9 cellular contexts compared by ENCODE assay signal in the genomic region with DNA sequence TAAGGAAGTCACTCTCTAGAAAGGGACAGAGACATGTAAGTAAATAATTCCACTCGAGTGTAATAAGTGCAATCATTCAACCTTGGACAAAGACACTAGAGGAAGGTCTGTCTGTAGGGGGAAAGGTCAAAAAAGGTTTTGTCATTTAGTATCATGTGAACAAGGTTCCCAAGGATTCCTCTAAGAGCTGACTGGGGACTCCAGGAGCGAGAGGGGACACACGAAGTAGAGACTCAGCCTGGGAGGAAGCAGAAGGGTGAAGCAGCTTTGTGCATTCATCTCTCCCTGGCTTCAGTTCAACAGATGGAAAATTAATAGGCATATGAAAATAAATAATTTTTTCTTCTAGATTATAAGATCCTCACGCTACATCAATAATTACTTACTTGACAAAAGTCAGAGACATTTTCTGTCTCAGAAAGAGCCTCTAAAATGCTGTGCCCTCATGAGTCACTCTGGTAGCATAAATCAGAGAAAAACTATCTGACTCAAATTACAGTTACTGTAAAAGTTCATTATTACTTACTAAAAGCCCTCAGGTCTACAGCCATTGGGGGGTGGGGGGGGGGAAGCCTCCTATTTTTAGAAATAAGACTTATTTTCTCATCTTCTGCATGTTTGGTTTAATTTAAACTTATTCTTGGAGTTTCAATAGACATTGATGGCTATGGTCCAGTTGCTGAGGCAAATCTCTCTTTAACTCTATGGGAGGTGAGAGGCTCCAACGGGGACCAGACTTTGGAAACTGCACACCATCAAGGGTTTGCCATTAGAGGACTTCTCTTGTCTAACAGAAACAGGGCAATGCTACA.
DNase-seq lines count a peak whose midpoint lies in the region; ATAC-seq, FAIRE-seq and TF ChIP-seq lines count a peak whose summit lies in the region.
"Had no signal": no experiment of that assay in that cellular context is flagged by ENCODE, and none has a peak within 500 bp of the region (broad histone marks: within the 10 kb centered on the region; RNA-seq: fewer than 3 reads in every experiment).

No MANE protein-coding gene starts in this region.

- no peaks in the 10 kb centered on the region for H3K27me3 ChIP-seq in muscle layer of duodenum (ENCODE audit: low read depth, low read length)
- no peaks in the 10 kb centered on the region for H3K27me3 ChIP-seq in pancreas

- H3K36me3 Mint-ChIP-seq in CD14-positive monocyte: peaks cover 0 to 7% of the 10 kb centered on the region in 2 donors

- CTCF ChIA-PET in OCI-LY7 (lab: Charles Lee; ENCODE audit: unreplicated experiment): no interaction called here

- H3K4me3 Mint-ChIP-seq in CD14-positive monocyte: no peak overlapping the region

- ATAC-seq in pancreas (no peak), HG02884 (IDR thresholded peaks at IDR 0.05; ENCODE audit: unreplicated experiment) (no peak)

- H3K9me3 Mint-ChIP-seq in CD14-positive monocyte: no peaks in the 10 kb centered on the region

- peak overlapping the region in 4 of 7 donors; percentile 47 to 82 (median 50) for H3K27ac Mint-ChIP-seq in CD14-positive monocyte

- peaks cover 4% of the 10 kb centered on the region; the same call in 1 of the 2 replicates for H4K20me1 ChIP-seq in OCI-LY7 (ENCODE audit: insufficient read depth, low read length)

- peaks cover 13% of the 10 kb centered on the region; the same call in 1 of the 2 replicates for H3K79me2 ChIP-seq in OCI-LY7 (ENCODE audit: insufficient read depth, low read depth, low read length)

- peak overlapping the region; percentile 71 for H3K27ac ChIP-seq in muscle layer of duodenum (ENCODE audit: low read length)
- H3K27ac ChIP-seq in pancreas: peak overlapping the region in 2 of 4 donors; percentile 48 to 73
- no peak overlapping the region for H3K27ac ChIP-seq in OCI-LY7 (ENCODE audit: low read depth, low read length, poor library complexity, severe bottlenecking)

- no peaks in the 10 kb centered on the region for H3K9me2 ChIP-seq in OCI-LY7 (ENCODE audit: insufficient read depth, low read length)

- POLR2A ChIA-PET in OCI-LY7 (lab: Charles Lee): no interaction called here

- TF ChIP-seq CTCF in CD14-positive monocyte (IDR thresholded peaks at IDR 0.05) (no peak), pancreas (IDR thresholded peaks at IDR 0.05) (no peak), OCI-LY7 (conservative IDR thresholded peaks at IDR 0.05; ENCODE audit: low read length) (no peak)

- H3K9me3 ChIP-seq in muscle layer of duodenum (ENCODE audit: control insufficient read depth in 1 of 2, low read length in 2 of 2): no peaks in the 10 kb centered on the region
- H3K9me3 ChIP-seq in pancreas: no peaks in the 10 kb centered on the region
- H3K9me3 ChIP-seq in OCI-LY7 (ENCODE audit: low read length): no peaks in the 10 kb centered on the region

- H3K4me3 ChIP-seq in muscle layer of duodenum (ENCODE audit: low read depth in 1 of 2, low read length in 2 of 2) (no peak overlapping the region), pancreas (no peak overlapping the region), OCI-LY7 (ENCODE audit: low read depth, low read length, poor library complexity, severe bottlenecking) (no peak overlapping the region)

- peaks cover 74% of the 10 kb centered on the region for H3K4me1 Mint-ChIP-seq in CD14-positive monocyte

- no peak overlapping the region for H2AFZ ChIP-seq in OCI-LY7 (ENCODE audit: low read length)

- intact Hi-C loops in CD14-positive monocyte (cut with micrococcal nuclease): loop anchor here (5.0 kb wide), 1 partner anchor 112 kb away; no protein-coding TSS in a partner anchor
- intact Hi-C loops in pancreas (cut with DNase I): loop anchor here in 1 of 3 donors (5.0 kb wide), 1 partner anchor 112 kb away; no protein-coding TSS in a partner anchor
- intact Hi-C loops in OCI-LY7 (cut with micrococcal nuclease; ENCODE audit: unreplicated experiment): no loop called here

- peaks cover 35 to 67% of the 10 kb centered on the region in 2 donors for H3K4me1 ChIP-seq in muscle layer of duodenum (ENCODE audit: control insufficient read depth in 1 of 2, insufficient read depth in 2 of 2, low read length in 2 of 2)
- peaks cover 0 to 47% (median 29%) of the 10 kb centered on the region in 3 donors for H3K4me1 ChIP-seq in pancreas
- peaks cover 31% of the 10 kb centered on the region for H3K4me1 ChIP-seq in OCI-LY7 (ENCODE audit: insufficient read depth, low read length, poor library complexity, severe bottlenecking)

- FAIRE-seq in pancreas (lab: Jason Lieb, UNC): no peak
- FAIRE-seq: H1 had no signal

- no peak overlapping the region for H3K4me2 ChIP-seq in OCI-LY7 (ENCODE audit: low read length)

- H3K36me3 ChIP-seq in muscle layer of duodenum (ENCODE audit: control insufficient read depth in 1 of 2, insufficient read depth in 2 of 2, low read length in 2 of 2): no peaks in the 10 kb centered on the region
- no peaks in the 10 kb centered on the region for H3K36me3 ChIP-seq in pancreas
- H3K36me3 ChIP-seq in OCI-LY7 (ENCODE audit: insufficient read depth, low read length): peaks cover 5% of the 10 kb centered on the region

- WGBS in pancreas, 2 donors: 64 to 67% methylated on average over 5 of the region's 5 CpGs

- BruUV-seq in OCI-LY7 (replicated peaks; lab: Mats Ljungman, UMichigan): no TSS peak

- H3K27me3 Mint-ChIP-seq in CD14-positive monocyte (ENCODE audit: low read depth in 3 of 3): peaks cover 0 to 4% (median 0%) of the 10 kb centered on the region in 3 donors

- no peak for DNase-seq in CD14-positive monocyte (ENCODE audit: low spot score)
- peak; percentile 42 for DNase-seq in HT1080 (ENCODE audit: low read depth)
- DNase-seq in astrocyte of the hippocampus (ENCODE audit: low read depth, low spot score): peak; percentile 45
- no peak for DNase-seq in HUDEP-2 (lab: John Stamatoyannopoulos, UW; ENCODE audit: unreplicated experiment in 76 of 76)
- DNase-seq in pancreas: no peak
- no peak for DNase-seq in OCI-LY7 (ENCODE audit: low spot score)

Comparison
In these comparisons a context has a peak if more than half of its experiments do, and no peak if none do; other contexts are left out.
1. DNase-seq: peak in HT1080 (single experiment) and astrocyte of the hippocampus (single experiment); none in CD14-positive monocyte (single experiment), HUDEP-2 (0 of 76), pancreas (0 of 6) and OCI-LY7 (single experiment).